Comparison of ENCODE assay signal across 38 cellular contexts in genomic region chr17:3415610-3416009, GRCh38. TPM values are rescaled to one million over a fixed set of nuclear protein-coding genes. Genes with fewer than 3 reads are reported as not detected.
"Had no signal": no experiment of that assay in that cellular context is flagged by ENCODE, and none has a peak within 500 bp of the region (broad histone marks: within the 10 kb centered on the region; RNA-seq: fewer than 3 reads in every experiment).

No MANE protein-coding gene starts in this region.

- H3K27me3 ChIP-seq: MG63 had no signal

- H3K4me3 ChIP-seq: MG63 had no signal

- DNase-seq: Karpas-422, Kasumi-1, MG63, MM.1S, MV-4-11, NCI-H1048, NCI-H1092, NCI-H1092 treated with DMSO at 0.1 percent for 48 hours, NCI-H1105, NCI-H1105 treated with DMSO at 0.1 percent for 48 hours, NCI-H1417, NCI-H1417 treated with DMSO at 0.1 percent for 48 hours, NCI-H1436, NCI-H1436 treated with DMSO at 0.1 percent for 48 hours, NCI-H146, NCI-H1694, NCI-H1694 treated with DMSO at 0.1 percent for 48 hours, NCI-H187, NCI-H187 treated with DMSO at 0.1 percent for 48 hours, NCI-H1930, NCI-H2029, NCI-H2029 treated with DMSO at 0.1 percent for 48 hours, NCI-H2081, NCI-H2081 treated with DMSO at 0.1 percent for 48 hours, NCI-H2107, NCI-H2227 treated with DMSO at 0.1 percent for 48 hours, NCI-H226, NCI-H345, NCI-H446, NCI-H446 treated with DMSO at 0.1 percent for 48 hours, NCI-H510A, NCI-H510A treated with DMSO at 0.1 percent for 48 hours, NCI-H524, NCI-H524 treated with DMSO at 0.1 percent for 48 hours had no signal

- H3K9me3 ChIP-seq: MG63 had no signal

- H3K36me3 ChIP-seq: MG63 had no signal

RNA-seq across cellular contexts. Expression of gene OR3A3, which starts 4.4 kb away (rescaled TPM):
- total RNA-seq: LHCN-M2, M059J, MCF 10A, NCI-H460 had no signal

RNA-seq across cellular contexts. Expression of gene OR1E1, which starts 17.4 kb away (rescaled TPM):
- total RNA-seq: LHCN-M2, M059J, MCF 10A, NCI-H460 had no signal

RNA-seq across cellular contexts. Expression of gene OR1E2, which starts 18.0 kb away (rescaled TPM):
- total RNA-seq: LHCN-M2, M059J, MCF 10A, NCI-H460 had no signal

RNA-seq across cellular contexts. Expression of gene OR3A2, which starts 29.5 kb away (rescaled TPM):
- total RNA-seq: LHCN-M2, M059J, MCF 10A, NCI-H460 had no signal

RNA-seq across cellular contexts. Expression of gene SPATA22, which starts 56.0 kb away (rescaled TPM):
- total RNA-seq: LHCN-M2, M059J, MCF 10A, NCI-H460 had no signal
